In genomic region chr9:97023505-97023904, GRCh38 we compare ENCODE assay signal across 1 cellular context. TPM values are rescaled to one million over a fixed set of nuclear protein-coding genes. Genes with fewer than 3 reads are reported as not detected.
"Had no signal": no experiment of that assay in that cellular context is flagged by ENCODE, and none has a peak within 500 bp of the region (broad histone marks: within the 10 kb centered on the region; RNA-seq: fewer than 3 reads in every experiment).

No MANE protein-coding gene starts in this region.

RNA-seq across cellular contexts. Expression of gene CTSV, which starts 15.4 kb away (rescaled TPM):
- total RNA-seq: ureter had no signal
